ENCODE assay signal across 27 cellular contexts in genomic region chr2:62424899-62425298, GRCh38.
DNase-seq lines count a peak whose midpoint lies in the region; ATAC-seq and TF ChIP-seq lines count a peak whose summit lies in the region.
"Had no signal": no experiment of that assay in that cellular context is flagged by ENCODE, and none has a peak within 500 bp of the region (broad histone marks: within the 10 kb centered on the region; RNA-seq: fewer than 3 reads in every experiment).

No MANE protein-coding gene starts in this region.

- no peaks in the 10 kb centered on the region for H3K79me1 ChIP-seq in neuronal stem cell (ENCODE audit: low read depth, low read length)

- no peak overlapping the region for H2BK12ac ChIP-seq in neuronal stem cell (ENCODE audit: low read length)

- no peaks in the 10 kb centered on the region for H3K9me3 ChIP-seq in neuronal stem cell (replicated peaks in 1 of 2; ENCODE audit: control insufficient read depth in 2 of 2, insufficient read depth in 1 of 2, low read depth in 1 of 2, low read length in 2 of 2)
- no peaks in the 10 kb centered on the region for H3K9me3 ChIP-seq in vagina
- H3K9me3 ChIP-seq: ascending aorta, sigmoid colon, testis had no signal

- TF ChIP-seq POLR2A in vagina (IDR thresholded peaks at IDR 0.05) = no peak

- H3K14ac ChIP-seq in neuronal stem cell (ENCODE audit: low read length) = peak overlapping the region; percentile 67

- H2BK120ac ChIP-seq in neuronal stem cell (ENCODE audit: low read depth, low read length) = no peak overlapping the region

- no peak overlapping the region for H3K23ac ChIP-seq in neuronal stem cell (ENCODE audit: low read depth, low read length, poor library complexity)

- H3K18ac ChIP-seq in neuronal stem cell (ENCODE audit: low read length) = no peak overlapping the region

- no peak overlapping the region for H4K8ac ChIP-seq in neuronal stem cell (ENCODE audit: low read depth, low read length)

- H4K91ac ChIP-seq in neuronal stem cell (ENCODE audit: low read depth, low read length, poor library complexity) = no peak overlapping the region

- intact Hi-C loops in left ventricle myocardium superior (cut with micrococcal nuclease) = no loop called here
- intact Hi-C loops in cardiac septum (cut with DNase I) = no loop called here
- intact Hi-C loops in dorsolateral prefrontal cortex (cut with DNase I) = no loop called here
- intact Hi-C loops in vagina (cut with DNase I) = no loop called here

- no peaks in the 10 kb centered on the region for H3K4me1 ChIP-seq in neuronal stem cell (ENCODE audit: control insufficient read depth in 2 of 2, insufficient read depth in 1 of 2, low read depth in 1 of 2, low read length in 2 of 2)
- H3K4me1 ChIP-seq in vagina = peaks cover 5% of the 10 kb centered on the region
- H3K4me1 ChIP-seq: ascending aorta, sigmoid colon, testis had no signal

- no peaks in the 10 kb centered on the region for H3K36me3 ChIP-seq in neuronal stem cell (replicated peaks in 1 of 2; ENCODE audit: control insufficient read depth in 2 of 2, insufficient read depth in 2 of 2, low read length in 2 of 2)
- no peaks in the 10 kb centered on the region for H3K36me3 ChIP-seq in vagina
- H3K36me3 ChIP-seq: ascending aorta, sigmoid colon had no signal

- H3K4me2 ChIP-seq in neuronal stem cell (ENCODE audit: insufficient read depth, low read length, poor library complexity, severe bottlenecking) = no peak overlapping the region
- H3K4me2 ChIP-seq: GM23338 had no signal

- H2BK5ac ChIP-seq in neuronal stem cell (ENCODE audit: low read length) = no peak overlapping the region

- no peak for TF ChIP-seq CTCF in dorsolateral prefrontal cortex (IDR thresholded peaks at IDR 0.05 in 54 of 56, conservative IDR thresholded peaks at IDR 0.05 in 2 of 56; ENCODE audit: low read depth in 1 of 56, partially characterized antibody in 56 of 56)
- TF ChIP-seq CTCF in vagina (IDR thresholded peaks at IDR 0.05) = no peak

- no peak overlapping the region for H3K4ac ChIP-seq in neuronal stem cell (ENCODE audit: low read length)

- DNase-seq in left ventricle myocardium superior (no peak), cardiac septum (ENCODE audit: low spot score) (no peak), dorsolateral prefrontal cortex (no peak), neuronal stem cell (ENCODE audit: low spot score) (no peak), vagina (ENCODE audit: extremely low spot score in 2 of 2) (peak in 1 of 2 donors; percentile 94), SKM-1 (lab: John Stamatoyannopoulos, UW; ENCODE audit: unreplicated experiment) (no peak), NCI-H2107 treated with DMSO at 0.1 percent for 48 hours (lab: John Stamatoyannopoulos, UW; ENCODE audit: unreplicated experiment) (no peak)
- no peak for DNase-seq in activated effector memory CD4-positive, alpha-beta T cell treated with Interleukin-2 at 50 U/mL for 16 hours
- DNase-seq: activated CD4-positive, alpha-beta T cell treated with anti-CD3 and anti-CD28 coated beads for 1 hour; activated T-cell treated with anti-CD3 and anti-CD28 coated beads for 4 hours; CD8-positive, alpha-beta memory T cell; dermis blood vessel endothelial cell; glutamatergic neuron; islet precursor cell; KG1; NCI-H1436; NCI-H446; NCI-H774; RPMI8226; sigmoid colon; stimulated activated CD4-positive, alpha-beta T cell treated with anti-CD3 and anti-CD28 coated beads, Interleukin-4, amount 100 ng/mL, for 4 hours; stimulated activated naive B cell treated with anti-CD40 and anti-IgM and Interleukin-4, amounts not matched to agents 10 μg/mL and 1 μg/mL and 100 μg/mL, for 72 hours; T-helper 17 cell had no signal

- H3K9ac ChIP-seq in neuronal stem cell (ENCODE audit: low read depth, low read length, poor library complexity) = no peak overlapping the region

- peak; percentile 11 for ATAC-seq in left ventricle myocardium superior
- ATAC-seq: GM23338; stimulated activated naive B cell treated with anti-CD40 and anti-IgM and Interleukin-4, amounts not matched to agents 10 μg/mL and 1 μg/mL and 100 μg/mL, for 72 hours; T-helper 17 cell had no signal

- WGBS in neuronal stem cell (ENCODE audit: extremely low coverage in 2 of 2, insufficient read length in 2 of 2, insufficient replicate concordance in 1 of 2), 2 donors = no CpG with 5 or more reads among the region's 6 CpGs

- no peak overlapping the region for H3K4me3 ChIP-seq in dorsolateral prefrontal cortex
- no peak overlapping the region for H3K4me3 ChIP-seq in neuronal stem cell (ENCODE audit: low read length in 2 of 2)
- H3K4me3 ChIP-seq in vagina = no peak overlapping the region
- H3K4me3 ChIP-seq: ascending aorta, GM23338, lung, sigmoid colon had no signal

- H2BK15ac ChIP-seq in neuronal stem cell (ENCODE audit: low read length) = no peak overlapping the region

- H3K27me3 ChIP-seq in dorsolateral prefrontal cortex (no peaks in the 10 kb centered on the region), neuronal stem cell (ENCODE audit: control insufficient read depth in 3 of 3, insufficient read depth in 3 of 3, low read depth in 1 of 3, low read length in 3 of 3) (no peaks in the 10 kb centered on the region), vagina (no peaks in the 10 kb centered on the region)
- H3K27me3 ChIP-seq: ascending aorta, sigmoid colon, testis had no signal

- H2AFZ ChIP-seq in neuronal stem cell (ENCODE audit: low read length) = no peak overlapping the region
- H2AFZ ChIP-seq: GM23338 had no signal

- H2AK5ac ChIP-seq in neuronal stem cell (ENCODE audit: low read depth, low read length) = peak overlapping the region; percentile 17

- H3K27ac ChIP-seq in dorsolateral prefrontal cortex = peak overlapping the region in 46 of 59 donors; percentile 4 to 97 (median 82)
- H3K27ac ChIP-seq in neuronal stem cell (replicated peaks; ENCODE audit: low read length) = no peak overlapping the region
- peak overlapping the region; percentile 75 for H3K27ac ChIP-seq in vagina
- H3K27ac ChIP-seq: ascending aorta, sigmoid colon, testis had no signal
